In genomic region chr12:78442454-78442801, GRCh38 we compare ENCODE assay signal across 1 cellular context.
TF ChIP-seq lines count a peak whose summit lies in the region.

No MANE protein-coding gene starts in this region.

TF ChIP-seq in GM23338, 12 proteins besides CTCF, POLR2A, EP300 and RAD21 (continued from another document):
- TF ChIP-seq ZNF462 (CRISPR knock-in tag; IDR thresholded peaks at IDR 0.05) = no peak
- no peak for TF ChIP-seq JUNB (IDR thresholded peaks at IDR 0.05; ENCODE audit: unreplicated experiment)
- no peak for TF ChIP-seq REST (IDR thresholded peaks at IDR 0.05; ENCODE audit: unreplicated experiment)
- TF ChIP-seq EZH2 (IDR thresholded peaks at IDR 0.05; ENCODE audit: low read depth, unreplicated experiment) = no peak
- no peak for TF ChIP-seq EZH2phosphoT487 (IDR thresholded peaks at IDR 0.05; ENCODE audit: unreplicated experiment)
